32 cellular contexts compared by ENCODE assay signal in the genomic region with DNA sequence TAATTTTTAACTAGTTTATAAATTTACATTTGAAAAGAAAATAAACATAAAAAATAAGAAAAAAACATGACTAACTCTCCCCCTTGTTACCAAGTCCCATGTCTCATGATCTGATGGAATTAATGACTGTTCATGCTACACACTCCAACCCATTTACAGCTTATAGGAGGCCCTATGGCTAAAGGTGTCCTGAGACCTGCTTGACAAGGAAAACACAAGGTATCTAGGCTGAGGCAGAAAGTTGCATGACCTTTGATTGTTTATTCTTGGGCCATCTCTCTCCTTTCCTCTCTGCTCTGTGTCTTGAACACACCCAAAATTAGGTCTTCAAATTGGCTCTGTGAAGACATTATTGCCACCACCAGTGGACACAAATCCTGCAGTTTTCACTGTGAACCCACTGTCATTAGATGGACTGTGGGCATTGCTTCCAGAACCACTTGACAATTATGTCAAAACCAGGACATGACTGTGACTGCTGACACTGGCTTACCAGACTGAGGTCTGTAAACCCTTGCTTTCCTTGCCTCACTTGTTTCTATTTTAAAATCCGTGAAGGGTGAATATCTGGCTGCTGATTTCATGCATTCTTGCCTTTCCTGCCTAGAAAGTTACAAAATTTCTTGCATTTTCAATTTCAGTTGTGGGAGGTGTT.
"Had no signal": no experiment of that assay in that cellular context is flagged by ENCODE, and none has a peak within 500 bp of the region (broad histone marks: within the 10 kb centered on the region; RNA-seq: fewer than 3 reads in every experiment).

No MANE protein-coding gene starts in this region.

- H3K9me3 ChIP-seq: esophagus squamous epithelium, neutrophil, sigmoid colon, stomach, thyroid gland, upper lobe of left lung, vagina had no signal

- H3K4me3 ChIP-seq: esophagus squamous epithelium, lung, mucosa of descending colon, sigmoid colon, smooth muscle cell, stomach, thyroid gland, upper lobe of left lung, vagina had no signal

- DNase-seq: activated B cell treated with CpG ODN at 0.5 μM for 24 hours; activated CD4-positive, alpha-beta T cell treated with anti-CD3 and anti-CD28 coated beads, Interleukin-2, amount 50 U/mL, for 1 hour; activated CD8-positive, alpha-beta T cell treated with anti-CD3 and anti-CD28 coated beads for 36 hours; activated gamma-delta T cell treated with Interleukin-2 at 50 U/mL for 16 hours; activated naive CD4-positive, alpha-beta T cell treated with anti-CD3 and anti-CD28 coated beads, Interleukin-2, amount 50 U/mL, for 16 hours; activated T-cell treated with anti-CD3 and anti-CD28 coated beads, Interleukin-2, amount 50 U/mL, for 4 hours; amygdala; dermis blood vessel endothelial cell; effector CD4-positive, alpha-beta T cell; esophagus squamous epithelium; hypothalamus; immature natural killer cell; kidney; mucosa of descending colon; naive B cell; nephron progenitor cell; sigmoid colon; stimulated activated CD4-positive, alpha-beta T cell treated with anti-CD3 and anti-CD28 coated beads, Interleukin-1b, Interleukin-23, amount 100 ng/mL, for 48 hours; stimulated activated CD4-positive, alpha-beta T cell treated with anti-CD3 and anti-CD28 coated beads, Interleukin-4, amount 100 ng/mL, for 4 hours; stimulated activated CD8-positive, alpha-beta memory T cell treated with anti-CD3 and anti-CD28 coated beads, Interleukin-4, amount 100 ng/mL, for 48 hours; stomach; T-helper 2 cell; thyroid gland; upper lobe of left lung had no signal

- H3K4me1 ChIP-seq: esophagus squamous epithelium, sigmoid colon, stomach, thyroid gland, upper lobe of left lung, vagina had no signal

- H3K36me3 ChIP-seq: esophagus squamous epithelium, neutrophil, sigmoid colon, stomach, thyroid gland, upper lobe of left lung, vagina had no signal

- FAIRE-seq: colon had no signal

- H3K27ac ChIP-seq: epithelial cell of prostate, esophagus squamous epithelium, neutrophil, sigmoid colon, stomach, thyroid gland, upper lobe of left lung, vagina had no signal

- H3K4me2 ChIP-seq: smooth muscle cell had no signal

- H3K27me3 ChIP-seq: esophagus squamous epithelium, neutrophil, sigmoid colon, stomach, thyroid gland, upper lobe of left lung, vagina had no signal

- ATAC-seq: activated CD8-positive, alpha-beta T cell treated with anti-CD3 and anti-CD28 coated beads for 36 hours; activated T-cell treated with anti-CD3 and anti-CD28 coated beads, Interleukin-2, amount 50 U/mL, for 4 hours; activated T-helper 17 cell treated with anti-CD3 and anti-CD28 coated beads, Interleukin-2, amount 50 U/mL, for 72 hours; mucosa of descending colon; stimulated activated memory B cell treated with anti-CD40 and anti-IgM and Interleukin-4, amounts not matched to agents 10 μg/mL and 1 μg/mL and 100 μg/mL, for 72 hours had no signal
